1 cellular context compared by ENCODE assay signal in genomic region chr18:23134780-23135678, GRCh38.
TF ChIP-seq lines count a peak whose summit lies in the region.

A gene with protein sequence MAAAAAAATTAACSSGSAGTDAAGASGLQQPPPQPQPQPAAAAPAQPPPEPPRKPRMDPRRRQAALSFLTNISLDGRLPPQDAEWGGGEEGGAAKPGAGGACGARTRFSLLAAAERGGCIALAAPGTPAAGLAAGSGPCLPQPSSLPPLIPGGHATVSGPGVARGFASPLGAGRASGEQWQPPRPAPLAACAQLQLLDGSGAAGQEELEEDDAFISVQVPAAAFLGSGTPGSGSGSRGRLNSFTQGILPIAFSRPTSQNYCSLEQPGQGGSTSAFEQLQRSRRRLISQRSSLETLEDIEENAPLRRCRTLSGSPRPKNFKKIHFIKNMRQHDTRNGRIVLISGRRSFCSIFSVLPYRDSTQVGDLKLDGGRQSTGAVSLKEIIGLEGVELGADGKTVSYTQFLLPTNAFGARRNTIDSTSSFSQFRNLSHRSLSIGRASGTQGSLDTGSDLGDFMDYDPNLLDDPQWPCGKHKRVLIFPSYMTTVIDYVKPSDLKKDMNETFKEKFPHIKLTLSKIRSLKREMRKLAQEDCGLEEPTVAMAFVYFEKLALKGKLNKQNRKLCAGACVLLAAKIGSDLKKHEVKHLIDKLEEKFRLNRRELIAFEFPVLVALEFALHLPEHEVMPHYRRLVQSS (plus strand): TSS chr18:23135485. CDS start chr18:23135763, 278 bp downstream.

TF ChIP-seq in H1, 55 proteins besides CTCF, POLR2A, EP300 and RAD21:
- TF ChIP-seq BACH1 (IDR thresholded peaks at IDR 0.05; ENCODE audit: low read length) (peak; percentile 39; the same call in 1 of the 2 replicates), PHF8 (conservative IDR thresholded peaks at IDR 0.05; ENCODE audit: low read depth, low read length) (peak; percentile 22; the same call in 1 of the 2 replicates), SIX5 (IDR thresholded peaks at IDR 0.05; ENCODE audit: low read depth, low read length) (no peak), SP1 (IDR thresholded peaks at IDR 0.05; ENCODE audit: low read depth, low read length) (no peak), TAF7 (optimal IDR thresholded peaks at IDR 0.05; ENCODE audit: borderline replicate concordance, low read depth, low read length) (peak; percentile 39), POLR2AphosphoS5 (IDR thresholded peaks at IDR 0.05; ENCODE audit: low read depth, low read length) (peak; percentile 45; the same call in 1 of the 2 replicates), SAP30 (IDR thresholded peaks at IDR 0.05; ENCODE audit: insufficient read depth, insufficient replicate concordance, low read length) (no peak), KDM4A (IDR thresholded peaks at IDR 0.05; ENCODE audit: low read depth, low read length, severe bottlenecking) (peak; percentile 75), SUZ12 (IDR thresholded peaks at IDR 0.05; ENCODE audit: low read length) (no peak), SP4 (IDR thresholded peaks at IDR 0.05; ENCODE audit: low read length) (no peak), CEBPB (IDR thresholded peaks at IDR 0.05; ENCODE audit: low read depth, low read length) (no peak), ASH2L (IDR thresholded peaks at IDR 0.05; ENCODE audit: low read length) (peak; percentile 50), JUND (IDR thresholded peaks at IDR 0.05; ENCODE audit: low read length) (0 out of 2 replicates have a peak, but pooled peaks have one; percentile 11), TAF1 (IDR thresholded peaks at IDR 0.05; ENCODE audit: low read depth, low read length) (peak; percentile 26; the same call in 1 of the 2 replicates), TBP (IDR thresholded peaks at IDR 0.05; ENCODE audit: low read depth, low read length) (peak; percentile 72), SIN3A (conservative IDR thresholded peaks at IDR 0.05 in 1 of 2, IDR thresholded peaks at IDR 0.05 in 1 of 2; ENCODE audit: low read depth in 1 of 2, low read length in 2 of 2) (0 out of 4 replicates have a peak, but pooled peaks of 1 of the 2 experiments have one; percentile 28), GTF2F1 (IDR thresholded peaks at IDR 0.05; ENCODE audit: borderline replicate concordance, low read depth, low read length) (0 out of 2 replicates have a peak, but pooled peaks have one; percentile 12)
- TF ChIP-seq, protein P1, sequence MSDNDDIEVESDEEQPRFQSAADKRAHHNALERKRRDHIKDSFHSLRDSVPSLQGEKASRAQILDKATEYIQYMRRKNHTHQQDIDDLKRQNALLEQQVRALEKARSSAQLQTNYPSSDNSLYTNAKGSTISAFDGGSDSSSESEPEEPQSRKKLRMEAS (IDR thresholded peaks at IDR 0.05): peak; percentile 62
